In genomic region chr17:76000016-76000754, GRCh38 we compare ENCODE assay signal across 8 cellular contexts. TPM values are rescaled to one million over a fixed set of nuclear protein-coding genes. Genes with fewer than 3 reads are reported as not detected.
DNase-seq lines count a peak whose midpoint lies in the region; ATAC-seq, FAIRE-seq and TF ChIP-seq lines count a peak whose summit lies in the region.

No MANE protein-coding gene starts in this region.

- CTCF ChIA-PET in GM12878 (lab: Yijun Ruan, JAX) = interaction anchor here (0.9 to 12.8 kb wide), 15 partner anchors 8 to 280 kb away, joined by 3 to 128 read pairs (median 5); partner anchors contain the start of genes ACOX1, MRPL38 and TEN1

- 71% methylated on average over 28 of the region's 31 CpGs for WGBS in GM12878 (ENCODE audit: insufficient coverage, insufficient replicate concordance, low lambda C conversion rate, missing lambda C conversion rate)

- in situ Hi-C loops in GM12878 (cut with MboI) = no loop called here

- peaks cover 5% of the 10 kb centered on the region for H3K36me3 Mint-ChIP-seq in T-helper 2 cell treated with Interferon-gamma antibody and Interleukin-4, amounts not matched to agents 5 μg/mL and 100 μg/mL, for 36 hours (ENCODE audit: low read depth)

- no peaks in the 10 kb centered on the region for H3K27me3 ChIP-seq in GM12878 (replicated peaks in 1 of 2; ENCODE audit: control insufficient read depth in 2 of 2, insufficient read depth in 2 of 2, low read length in 1 of 2)

- H3K27ac ChIP-seq in GM12878 (ENCODE audit: control insufficient read depth, insufficient read depth) = no peak overlapping the region

- peaks cover 16% of the 10 kb centered on the region for H3K4me1 ChIP-seq in GM12878 (ENCODE audit: control insufficient read depth, insufficient read depth, low read length)

- FAIRE-seq in GM12878 (lab: Jason Lieb, UNC) = no peak

- no peaks in the 10 kb centered on the region for H4K20me1 ChIP-seq in GM12878 (ENCODE audit: control insufficient read depth, insufficient read depth)

- no peak overlapping the region for H3K27ac Mint-ChIP-seq in T-helper 2 cell treated with Interferon-gamma antibody and Interleukin-4, amounts not matched to agents 5 μg/mL and 100 μg/mL, for 36 hours

- SMC1A ChIA-PET in GM12878 (lab: Charles Lee; ENCODE audit: uncharacterized antibody, unreplicated experiment) = interaction anchor here (0.8 to 10.8 kb wide), 5 partner anchors 9 to 178 kb away, joined by 3 to 61 read pairs (median 4); partner anchors contain the start of genes ACOX1, FBF1, MRPL38 and TEN1

- H2AFZ ChIP-seq in GM12878 (ENCODE audit: control insufficient read depth, low read depth, low read length) = no peak overlapping the region

- TF ChIP-seq EP300 in GM12878 (IDR thresholded peaks at IDR 0.05; ENCODE audit: borderline replicate concordance in 1 of 2, control insufficient read depth in 1 of 2, low read depth in 2 of 2, low read length in 2 of 2) = no peak

- no TSS peak for BruUV-seq in GM12878 (replicated peaks; lab: Mats Ljungman, UMichigan)

- peak; percentile 67 to 87 (median 72) for TF ChIP-seq CTCF in GM12878 (IDR thresholded peaks at IDR 0.05 in 2 of 3, conservative IDR thresholded peaks at IDR 0.05 in 1 of 3; ENCODE audit: control insufficient read depth in 2 of 3, extremely low read depth in 1 of 3, insufficient read depth in 1 of 3, low read depth in 3 of 3, low read length in 3 of 3)

- peaks cover 14% of the 10 kb centered on the region for H3K4me1 Mint-ChIP-seq in T-helper 2 cell treated with Interferon-gamma antibody and Interleukin-4, amounts not matched to agents 5 μg/mL and 100 μg/mL, for 36 hours (ENCODE audit: low read depth)

- H3K4me3 Mint-ChIP-seq in T-helper 2 cell treated with Interferon-gamma antibody and Interleukin-4, amounts not matched to agents 5 μg/mL and 100 μg/mL, for 36 hours = no peak overlapping the region

- RAD21 ChIA-PET in GM12878 (lab: Charles Lee; ENCODE audit: unreplicated experiment) = interaction anchor here (0.8 to 1.5 kb wide), 2 partner anchors 21 to 95 kb away, joined by 3 to 4 read pairs; partner anchors contain the start of genes ACOX1, MRPL38 and TEN1

- intact Hi-C loops in GM12878 (cut with micrococcal nuclease; ENCODE audit: unreplicated experiment) = no loop called here
- intact Hi-C loops in posterior vena cava (cut with DNase I) = no loop called here

- peak; percentile 54 for TF ChIP-seq RAD21 in GM12878 (IDR thresholded peaks at IDR 0.05; ENCODE audit: insufficient read depth, low read depth, low read length)

- no peak overlapping the region for H3K4me2 ChIP-seq in GM12878 (ENCODE audit: control insufficient read depth, insufficient read depth)

- no peak for TF ChIP-seq POLR2A in GM12878 (IDR thresholded peaks at IDR 0.05; ENCODE audit: low read depth, low read length)

- no peak overlapping the region for H3K4me3 ChIP-seq in GM12878

- peak; percentile 74 for ATAC-seq in GM12878

- no peaks in the 10 kb centered on the region for H3K9me3 Mint-ChIP-seq in T-helper 2 cell treated with Interferon-gamma antibody and Interleukin-4, amounts not matched to agents 5 μg/mL and 100 μg/mL, for 36 hours

- no peaks in the 10 kb centered on the region for H3K9me3 ChIP-seq in GM12878 (replicated peaks; ENCODE audit: control insufficient read depth, insufficient read depth, low read length)

- H3K79me2 ChIP-seq in GM12878 (ENCODE audit: control insufficient read depth, insufficient read depth, low read length) = no peaks in the 10 kb centered on the region

- peaks cover 3% of the 10 kb centered on the region in 2 experiments; a peak in 2 of 4 replicates for H3K36me3 ChIP-seq in GM12878 (ENCODE audit: control insufficient read depth in 2 of 2, insufficient read depth in 2 of 2, low read length in 1 of 2)

- no peaks in the 10 kb centered on the region for H3K27me3 Mint-ChIP-seq in T-helper 2 cell treated with Interferon-gamma antibody and Interleukin-4, amounts not matched to agents 5 μg/mL and 100 μg/mL, for 36 hours (ENCODE audit: low read depth)

- no peak overlapping the region for H3K9ac ChIP-seq in GM12878 (ENCODE audit: control insufficient read depth, insufficient read depth, low read length)

- POLR2A ChIA-PET in GM12878 (lab: Charles Lee) = interaction anchor here (0.5 to 1.1 kb wide), 4 partner anchors 9 to 127 kb away, joined by 3 to 6 read pairs (median 4); partner anchors contain the start of gene MRPL38

- DNase-seq in CD1c-positive myeloid dendritic cell (ENCODE audit: extremely low spot score) (peak; percentile 65), HK-2 (ENCODE audit: unreplicated experiment) (peak; percentile 66), GM12878 (ENCODE audit: low read depth, low spot score) (no peak), kidney tubule cell (ENCODE audit: low spot score) (peak; percentile 48), SW480 (ENCODE audit: low spot score) (no peak), posterior vena cava (ENCODE audit: low spot score) (no peak)
- peak; percentile 54 for DNase-seq in T-helper 2 cell treated with Interferon-gamma antibody and Interleukin-4, amounts not matched to agents 5 μg/mL and 100 μg/mL, for 36 hours (ENCODE audit: low spot score)
- peak; percentile 31 for DNase-seq in stimulated activated CD8-positive, alpha-beta memory T cell treated with anti-CD3 and anti-CD28 coated beads, Interleukin-15, amount 100 ng/mL, for 24 hours (ENCODE audit: low read depth)

RNA-seq across cellular contexts. Expression of gene CDK3, which starts 0.5 kb away (rescaled TPM):
- total RNA-seq in GM12878 (2013; cell fraction: nucleolus; rRNA removed) = 5.8 and 7.3 TPM in 2 replicates
- total RNA-seq in GM12878 (2014; rRNA removed) (1.1 and 1.6 TPM in 2 replicates), GM12878 (2014; rRNA removed; fragmentation: Illumina TruSeq; extraction: Trizol) (3.5 and 4.0 TPM in 2 replicates), GM12878 (2021) (5.3 and 6.9 TPM in 2 replicates), posterior vena cava (1 to 10 TPM; 2.9 to 4.9 TPM)
- 2.2 TPM for polyA plus RNA-seq in GM12878 (2011; ENCODE audit: low read depth)
- polyA plus RNA-seq in GM12878 (2011; rRNA removed) (4.1 and 7.0 TPM in 2 replicates), GM12878 (2014; fragmentation: Illumina TruSeq; extraction: Trizol) (3.4 and 5.2 TPM in 2 replicates), GM12878 (2014; fragmentation: Nextera tagmentation; extraction: Ambion mirVana) (1 to 10 TPM; 1.3 to 1.6 TPM), GM12878 (2014; rRNA removed) (7.1 and 7.9 TPM in 2 replicates), GM12878 (2016; fragmentation: Nextera tagmentation; extraction: Ambion mirVana) (1 to 10 TPM; 3.5 to 4.5 TPM)
- 8.2 and 12.7 TPM in 2 replicates for polyA plus RNA-seq in GM12878 (2011; cell fraction: cytosol; rRNA removed)
- polyA plus RNA-seq in GM12878 (2011; cell fraction: nucleus; rRNA removed) = 62.4 and 67.3 TPM in 2 replicates
- 4.9 and 5.6 TPM in 2 replicates for polyA plus RNA-seq in GM12878 (2012)
- 2.8 and 3.1 TPM in 2 replicates for polyA minus RNA-seq in GM12878 (2011; rRNA and poly(A)+ RNA removed)
- not detected in 2 replicates for polyA minus RNA-seq in GM12878 (2011; cell fraction: cytosol; rRNA and poly(A)+ RNA removed)
- polyA minus RNA-seq in GM12878 (2011; cell fraction: nucleus; rRNA and poly(A)+ RNA removed) = 1.2 and 1.4 TPM in 2 replicates

RNA-seq across cellular contexts. Expression of gene TEN1, which starts 21.1 kb away (rescaled TPM):
- 13.9 and 15.2 TPM in 2 replicates for total RNA-seq in GM12878 (2013; cell fraction: nucleolus; rRNA removed)
- total RNA-seq in GM12878 (2014; rRNA removed) (18.2 and 20.2 TPM in 2 replicates), GM12878 (2014; rRNA removed; fragmentation: Illumina TruSeq; extraction: Trizol) (15.1 and 15.6 TPM in 2 replicates), GM12878 (2021) (19.1 and 20.8 TPM in 2 replicates), posterior vena cava (10 to 100 TPM; 11.1 to 12.7 TPM)
- polyA plus RNA-seq in GM12878 (2011; ENCODE audit: low read depth) = 13.4 TPM
- polyA plus RNA-seq in GM12878 (2011; rRNA removed) (11.2 and 18.9 TPM in 2 replicates), GM12878 (2014; fragmentation: Illumina TruSeq; extraction: Trizol) (1.3 and 9.8 TPM in 2 replicates), GM12878 (2014; fragmentation: Nextera tagmentation; extraction: Ambion mirVana) (1 to 10 TPM; 1.1 to 5.4 TPM), GM12878 (2014; rRNA removed) (33.1 and 35.9 TPM in 2 replicates), GM12878 (2016; fragmentation: Nextera tagmentation; extraction: Ambion mirVana) (10 to 100 TPM; 16.6 to 23.0 TPM)
- 27.6 and 44.7 TPM in 2 replicates for polyA plus RNA-seq in GM12878 (2011; cell fraction: cytosol; rRNA removed)
- polyA plus RNA-seq in GM12878 (2011; cell fraction: nucleus; rRNA removed) = 48.1 and 50.7 TPM in 2 replicates
- polyA plus RNA-seq in GM12878 (2012) = 21.5 and 24.1 TPM in 2 replicates
- polyA minus RNA-seq in GM12878 (2011; rRNA and poly(A)+ RNA removed) = 11.5 and 16.8 TPM in 2 replicates
- polyA minus RNA-seq in GM12878 (2011; cell fraction: cytosol; rRNA and poly(A)+ RNA removed) = 2.5 TPM in 1 of 2 replicates, not detected in the other
- polyA minus RNA-seq in GM12878 (2011; cell fraction: nucleus; rRNA and poly(A)+ RNA removed) = 2.2 TPM in 2 replicates

RNA-seq across cellular contexts. Expression of gene ACOX1, which starts 21.2 kb away (rescaled TPM):
- total RNA-seq in GM12878 (2013; cell fraction: nucleolus; rRNA removed) = 28.4 and 30.0 TPM in 2 replicates
- total RNA-seq in GM12878 (2014; rRNA removed) = 20.8 and 25.1 TPM in 2 replicates
- 19.9 and 21.0 TPM in 2 replicates for total RNA-seq in GM12878 (2014; rRNA removed; fragmentation: Illumina TruSeq; extraction: Trizol)
- 26.2 and 26.7 TPM in 2 replicates for total RNA-seq in GM12878 (2021)
- 30.3 TPM for polyA plus RNA-seq in GM12878 (2011; ENCODE audit: low read depth)
- polyA plus RNA-seq in GM12878 (2011; rRNA removed) = 20.9 and 24.8 TPM in 2 replicates
- polyA plus RNA-seq in GM12878 (2011; cell fraction: cytosol; rRNA removed) = 19.4 and 20.6 TPM in 2 replicates
- polyA plus RNA-seq in GM12878 (2011; cell fraction: nucleus; rRNA removed) = 14.0 and 15.4 TPM in 2 replicates
- 10.4 and 12.5 TPM in 2 replicates for polyA plus RNA-seq in GM12878 (2012)
- 13.3 and 16.4 TPM in 2 replicates for polyA plus RNA-seq in GM12878 (2014; fragmentation: Illumina TruSeq; extraction: Trizol)
- polyA plus RNA-seq in GM12878 (2014; fragmentation: Nextera tagmentation; extraction: Ambion mirVana) = 10 to 100 TPM in 1 of 2 experiments, 1 to 10 TPM in 1; 6.5 to 12.3 TPM
- polyA plus RNA-seq in GM12878 (2014; rRNA removed) = 12.1 and 14.2 TPM in 2 replicates
- polyA plus RNA-seq in GM12878 (2016; fragmentation: Nextera tagmentation; extraction: Ambion mirVana) = 10 to 100 TPM; 22.2 to 22.7 TPM
- polyA minus RNA-seq in GM12878 (2011; rRNA and poly(A)+ RNA removed) = 59.1 and 72.9 TPM in 2 replicates
- 29.2 and 30.6 TPM in 2 replicates for polyA minus RNA-seq in GM12878 (2011; cell fraction: cytosol; rRNA and poly(A)+ RNA removed)
- 16.4 and 25.0 TPM in 2 replicates for polyA minus RNA-seq in GM12878 (2011; cell fraction: nucleus; rRNA and poly(A)+ RNA removed)
- total RNA-seq in posterior vena cava = 10 to 100 TPM; 45.2 to 46.2 TPM

RNA-seq across cellular contexts. Expression of gene EVPL, which starts 26.9 kb away (rescaled TPM):
- total RNA-seq in GM12878 (2013; cell fraction: nucleolus; rRNA removed) = not detected in 2 replicates
- not detected in 2 replicates for total RNA-seq in GM12878 (2014; rRNA removed)
- total RNA-seq in GM12878 (2014; rRNA removed; fragmentation: Illumina TruSeq; extraction: Trizol) = not detected in 2 replicates
- 0.03 TPM in 2 replicates for total RNA-seq in GM12878 (2021)
- polyA plus RNA-seq in GM12878 (2011; ENCODE audit: low read depth) = not detected
- not detected in 2 replicates for polyA plus RNA-seq in GM12878 (2011; rRNA removed)
- polyA plus RNA-seq in GM12878 (2011; cell fraction: cytosol; rRNA removed) = not detected in 2 replicates
- not detected in 2 replicates for polyA plus RNA-seq in GM12878 (2011; cell fraction: nucleus; rRNA removed)
- 0.03 TPM in 1 of 2 replicates, not detected in the other for polyA plus RNA-seq in GM12878 (2012)
- polyA plus RNA-seq in GM12878 (2014; fragmentation: Illumina TruSeq; extraction: Trizol) = not detected in 2 replicates
- not detected for polyA plus RNA-seq in GM12878 (2014; fragmentation: Nextera tagmentation; extraction: Ambion mirVana)
- 0.01 TPM in 1 of 2 replicates, not detected in the other for polyA plus RNA-seq in GM12878 (2014; rRNA removed)
- polyA plus RNA-seq in GM12878 (2016; fragmentation: Nextera tagmentation; extraction: Ambion mirVana) = not detected
- polyA minus RNA-seq in GM12878 (2011; rRNA and poly(A)+ RNA removed) = not detected in 2 replicates
- not detected in 2 replicates for polyA minus RNA-seq in GM12878 (2011; cell fraction: cytosol; rRNA and poly(A)+ RNA removed)
- polyA minus RNA-seq in GM12878 (2011; cell fraction: nucleus; rRNA and poly(A)+ RNA removed) = not detected in 2 replicates
- 1 to 10 TPM in 1 of 2 donors, under 1 TPM in 1; 0.33 to 1.3 TPM for total RNA-seq in posterior vena cava

RNA-seq across cellular contexts. Expression of gene FBF1, which starts 59.3 kb away (rescaled TPM):
- total RNA-seq in GM12878 (2013; cell fraction: nucleolus; rRNA removed) = 17.4 and 18.4 TPM in 2 replicates
- 11.2 and 13.3 TPM in 2 replicates for total RNA-seq in GM12878 (2014; rRNA removed)
- 5.8 and 6.5 TPM in 2 replicates for total RNA-seq in GM12878 (2014; rRNA removed; fragmentation: Illumina TruSeq; extraction: Trizol)
- total RNA-seq in GM12878 (2021) = 10.4 and 11.3 TPM in 2 replicates
- 3.5 TPM for polyA plus RNA-seq in GM12878 (2011; ENCODE audit: low read depth)
- polyA plus RNA-seq in GM12878 (2011; rRNA removed) = 0.88 and 2.2 TPM in 2 replicates
- 1.3 and 2.4 TPM in 2 replicates for polyA plus RNA-seq in GM12878 (2011; cell fraction: cytosol; rRNA removed)
- polyA plus RNA-seq in GM12878 (2011; cell fraction: nucleus; rRNA removed) = 11.6 and 12.5 TPM in 2 replicates
- 4.8 and 5.2 TPM in 2 replicates for polyA plus RNA-seq in GM12878 (2012)
- polyA plus RNA-seq in GM12878 (2014; fragmentation: Illumina TruSeq; extraction: Trizol) = 1.2 and 4.2 TPM in 2 replicates
- polyA plus RNA-seq in GM12878 (2014; fragmentation: Nextera tagmentation; extraction: Ambion mirVana) = under 1 TPM; 0.29 to 0.35 TPM
- polyA plus RNA-seq in GM12878 (2014; rRNA removed) = 10.1 and 10.7 TPM in 2 replicates
- 10 to 100 TPM in 1 of 2 experiments, 1 to 10 TPM in 1; 8.1 to 15.0 TPM for polyA plus RNA-seq in GM12878 (2016; fragmentation: Nextera tagmentation; extraction: Ambion mirVana)
- polyA minus RNA-seq in GM12878 (2011; rRNA and poly(A)+ RNA removed) = 3.0 and 4.8 TPM in 2 replicates
- polyA minus RNA-seq in GM12878 (2011; cell fraction: cytosol; rRNA and poly(A)+ RNA removed) = 1.7 and 1.9 TPM in 2 replicates
- 5.7 and 7.6 TPM in 2 replicates for polyA minus RNA-seq in GM12878 (2011; cell fraction: nucleus; rRNA and poly(A)+ RNA removed)
- total RNA-seq in posterior vena cava = 1 to 10 TPM; 4.5 to 6.8 TPM

Comparison
In these comparisons a context has a peak if more than half of its experiments do, and no peak if none do; other contexts are left out.
1. DNase-seq: peak in CD1c-positive myeloid dendritic cell (single experiment), HK-2 (single experiment), T-helper 2 cell treated with Interferon-gamma antibody and Interleukin-4, amounts not matched to agents 5 μg/mL and 100 μg/mL, for 36 hours (single experiment), kidney tubule cell (single experiment) and stimulated activated CD8-positive, alpha-beta memory T cell treated with anti-CD3 and anti-CD28 coated beads, Interleukin-15, amount 100 ng/mL, for 24 hours (single experiment); none in GM12878 (single experiment), SW480 (single experiment) and posterior vena cava (single experiment).